Comparison of ENCODE assay signal across 7 cellular contexts in genomic region chr12:3337944-3338343, GRCh38.
"Had no signal": no experiment of that assay in that cellular context is flagged by ENCODE, and none has a peak within 500 bp of the region (broad histone marks: within the 10 kb centered on the region; RNA-seq: fewer than 3 reads in every experiment).

No MANE protein-coding gene starts in this region.

- ATAC-seq: K562 had no signal

- DNase-seq: IMR-90, KBM-7, KG1 had no signal

- H3K27ac Mint-ChIP-seq: IgD-negative memory B cell had no signal

- FAIRE-seq: HTR-8/SVneo, K562 had no signal

- H3K36me3 Mint-ChIP-seq: IgD-negative memory B cell had no signal

- H3K4me3 Mint-ChIP-seq: IgD-negative memory B cell had no signal

- H3K4me1 Mint-ChIP-seq: IgD-negative memory B cell had no signal

- H3K9me3 Mint-ChIP-seq: IgD-negative memory B cell had no signal

- H3K27ac ChIP-seq: HL-60 had no signal

- H3K4me3 ChIP-seq: K562 had no signal
